Comparison of ENCODE assay signal across 23 cellular contexts in the genomic region with DNA sequence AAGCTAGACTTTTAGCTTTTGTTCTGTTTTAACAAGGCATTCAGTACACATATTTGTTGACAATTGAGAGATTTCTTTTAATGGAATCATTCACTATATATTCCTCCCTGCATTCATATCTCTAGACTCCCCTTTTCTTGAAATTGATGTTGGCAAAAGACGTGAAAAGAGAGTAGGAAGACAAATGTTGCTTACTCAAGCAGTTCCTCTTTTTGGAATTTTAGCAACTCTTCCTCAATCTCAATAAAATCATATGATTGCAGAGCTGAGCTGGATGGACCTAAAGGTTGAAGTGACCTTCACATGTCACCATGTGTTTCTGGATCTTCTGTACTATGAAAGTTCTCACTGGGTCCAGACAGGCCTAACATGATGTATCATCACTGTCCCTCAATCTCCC. TPM values are rescaled to one million over a fixed set of nuclear protein-coding genes. Genes with fewer than 3 reads are reported as not detected.
"Had no signal": no experiment of that assay in that cellular context is flagged by ENCODE, and none has a peak within 500 bp of the region (broad histone marks: within the 10 kb centered on the region; RNA-seq: fewer than 3 reads in every experiment).

No MANE protein-coding gene starts in this region.

- H3K9me3 Mint-ChIP-seq: activated naive CD4-positive, alpha-beta T cell treated with anti-CD3 and anti-CD28 coated beads, Interleukin-2, amount 50 U/mL, for 24 hours; activated T-helper 1 cell treated with anti-CD3 and anti-CD28 coated beads, Interleukin-12 subunit alpha, Interleukin-12 subunit beta, Interleukin-2, Interleukin-4 antibody, amounts not matched to agents 30 ng/mL and 10 ng/mL and 1 ng/mL, durations not matched to agents 14 hours and 24 hours and 36 hours; T-helper 1 cell treated with Interleukin-12 subunit alpha and Interleukin-12 subunit beta and Interleukin-4 antibody, amounts not matched to agents 30 μg/mL and 1 μg/mL, for 36 hours had no signal

- H3K4me3 Mint-ChIP-seq: activated CD8-positive, alpha-beta T cell treated with anti-CD3 and anti-CD28 coated beads, Interleukin-2, amount 10 ng/mL, durations not matched to agents 7 days and 5 days; activated naive CD4-positive, alpha-beta T cell treated with anti-CD3 and anti-CD28 coated beads, Interleukin-2, amount 50 U/mL, for 24 hours; activated T-helper 1 cell treated with anti-CD3 and anti-CD28 coated beads, Interleukin-12 subunit alpha, Interleukin-12 subunit beta, Interleukin-2, Interleukin-4 antibody, amounts not matched to agents 30 ng/mL and 10 ng/mL and 1 ng/mL, durations not matched to agents 14 hours and 24 hours and 36 hours; T-helper 1 cell treated with Interleukin-12 subunit alpha and Interleukin-12 subunit beta and Interleukin-4 antibody, amounts not matched to agents 30 μg/mL and 1 μg/mL, for 36 hours had no signal

- H3K36me3 Mint-ChIP-seq: activated naive CD4-positive, alpha-beta T cell treated with anti-CD3 and anti-CD28 coated beads, Interleukin-2, amount 50 U/mL, for 24 hours had no signal

- DNase-seq: activated CD4-positive, alpha-beta T cell treated with anti-CD3 and anti-CD28 coated beads for 48 hours; activated CD4-positive, alpha-beta T cell treated with anti-CD3 and anti-CD28 coated beads, Interleukin-2, amount 50 U/mL, for 4 hours; activated CD8-positive, alpha-beta memory T cell treated with anti-CD3 and anti-CD28 coated beads, Interleukin-2, amount 50 U/mL, for 48 hours; activated CD8-positive, alpha-beta T cell treated with anti-CD3 and anti-CD28 coated beads, Interleukin-2, amount 10 ng/mL, durations not matched to agents 7 days and 5 days; activated effector memory CD4-positive, alpha-beta T cell treated with Interleukin-2 at 50 U/mL for 16 hours; activated naive CD4-positive, alpha-beta T cell; activated T-cell treated with anti-CD3 and anti-CD28 coated beads, Interleukin-2, amount 50 U/mL, for 1 hour; aorta; caudate nucleus; colonic mucosa; KG1; NCI-H1105; NCI-H1436; NCI-H1694 treated with DMSO at 0.1 percent for 48 hours; NCI-H2081; NCI-H446; NCI-H524; SIG-M5 had no signal

- H3K27ac Mint-ChIP-seq: activated CD8-positive, alpha-beta T cell treated with anti-CD3 and anti-CD28 coated beads, Interleukin-2, amount 10 ng/mL, durations not matched to agents 7 days and 5 days; activated naive CD4-positive, alpha-beta T cell treated with anti-CD3 and anti-CD28 coated beads, Interleukin-2, amount 50 U/mL, for 24 hours; activated T-helper 1 cell treated with anti-CD3 and anti-CD28 coated beads, Interleukin-12 subunit alpha, Interleukin-12 subunit beta, Interleukin-2, Interleukin-4 antibody, amounts not matched to agents 30 ng/mL and 10 ng/mL and 1 ng/mL, durations not matched to agents 14 hours and 24 hours and 36 hours; T-helper 1 cell treated with Interleukin-12 subunit alpha and Interleukin-12 subunit beta and Interleukin-4 antibody, amounts not matched to agents 30 μg/mL and 1 μg/mL, for 36 hours had no signal

- H3K27me3 Mint-ChIP-seq: activated naive CD4-positive, alpha-beta T cell treated with anti-CD3 and anti-CD28 coated beads, Interleukin-2, amount 50 U/mL, for 24 hours had no signal

- ATAC-seq: activated CD4-positive, CD25-positive, alpha-beta regulatory T cell treated with anti-CD3 and anti-CD28 coated beads, Interleukin-2, amount 50 U/mL, for 24 hours; activated CD8-positive, alpha-beta T cell treated with anti-CD3 and anti-CD28 coated beads, Interleukin-2, amount 10 ng/mL, durations not matched to agents 7 days and 5 days had no signal

- H3K4me1 Mint-ChIP-seq: activated naive CD4-positive, alpha-beta T cell treated with anti-CD3 and anti-CD28 coated beads, Interleukin-2, amount 50 U/mL, for 24 hours had no signal

RNA-seq across cellular contexts. Expression of a gene that starts 18.6 kb away (rescaled TPM):
- total RNA-seq: activated CD8-positive, alpha-beta T cell treated with anti-CD3 and anti-CD28 coated beads, Interleukin-2, amount 10 ng/mL, durations not matched to agents 7 days and 5 days; activated T-helper 1 cell treated with anti-CD3 and anti-CD28 coated beads, Interleukin-12 subunit alpha, Interleukin-12 subunit beta, Interleukin-2, Interleukin-4 antibody, amounts not matched to agents 30 ng/mL and 10 ng/mL and 1 ng/mL, durations not matched to agents 14 hours and 24 hours and 36 hours; aorta; LHCN-M2 had no signal
